ENCODE assay signal across 1 cellular context in the genomic region with DNA sequence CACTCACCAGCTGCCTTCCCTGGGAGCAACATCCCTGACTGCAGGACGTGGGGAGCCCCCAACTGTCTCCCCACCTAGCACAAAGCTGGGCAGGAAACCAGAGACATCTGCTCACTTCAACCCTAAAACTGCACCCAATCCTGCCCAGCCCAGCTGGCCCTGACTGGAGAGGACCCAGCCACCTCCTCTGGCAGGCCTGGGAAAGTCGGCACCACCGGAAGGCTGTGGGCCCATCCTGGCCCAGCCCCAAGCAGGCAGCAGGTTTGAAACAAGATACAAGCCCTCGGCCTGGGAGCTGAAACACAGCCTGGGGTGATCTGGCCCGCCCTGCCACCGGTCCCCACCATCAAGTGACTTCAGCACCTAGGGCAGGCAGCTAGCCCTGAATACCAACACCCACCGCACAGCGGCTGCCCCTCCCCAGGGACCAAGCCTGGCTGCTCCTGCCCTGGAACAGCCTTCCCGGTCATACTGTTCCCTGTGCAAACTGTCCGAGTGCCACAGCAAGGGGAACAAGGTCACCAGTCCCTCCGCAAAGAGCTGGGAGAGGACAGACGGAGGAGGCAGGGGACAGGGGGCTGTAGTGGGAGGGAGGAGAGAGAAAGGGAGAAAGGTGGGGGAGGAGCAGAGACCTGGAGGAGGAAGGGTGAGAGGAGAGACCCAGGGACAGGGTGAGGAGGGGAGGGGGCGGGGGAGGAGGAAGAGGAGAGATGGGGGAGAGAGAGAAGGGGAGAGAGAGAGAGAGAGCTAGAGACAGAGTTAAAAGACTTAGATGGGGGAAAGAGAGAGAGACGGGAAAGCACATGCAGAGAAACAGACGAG.
TF ChIP-seq lines count a peak whose summit lies in the region.

No MANE protein-coding gene starts in this region.

TF ChIP-seq in SK-N-SH, 30 proteins besides CTCF, POLR2A, EP300 and RAD21:
- TF ChIP-seq TCF12 (IDR thresholded peaks at IDR 0.05) (peak; percentile 21; the same call in 1 of the 2 replicates), NFIC (IDR thresholded peaks at IDR 0.05; ENCODE audit: borderline replicate concordance) (peak; percentile 38; the same call in 1 of the 2 replicates), NRF1 (IDR thresholded peaks at IDR 0.05; ENCODE audit: low read depth, low read length) (no peak)
